ENCODE assay signal across 11 cellular contexts in genomic region chr21:39082656-39083376, GRCh38.
DNase-seq lines count a peak whose midpoint lies in the region; ATAC-seq, FAIRE-seq and TF ChIP-seq lines count a peak whose summit lies in the region.
"Had no signal": no experiment of that assay in that cellular context is flagged by ENCODE, and none has a peak within 500 bp of the region (broad histone marks: within the 10 kb centered on the region; RNA-seq: fewer than 3 reads in every experiment).

No MANE protein-coding gene starts in this region.

- POLR2A ChIA-PET in HEK293 (lab: Yijun Ruan, JAX): no interaction called here

- no peaks in the 10 kb centered on the region for H3K36me3 Mint-ChIP-seq in activated T-cell treated with anti-CD3 and anti-CD28 coated beads, Interleukin-2, amount 50 U/mL, for 72 hours (ENCODE audit: insufficient read depth in 2 of 2)

- no peaks in the 10 kb centered on the region for H3K4me1 Mint-ChIP-seq in activated T-cell treated with anti-CD3 and anti-CD28 coated beads, Interleukin-2, amount 50 U/mL, for 72 hours (ENCODE audit: low read depth)

- intact Hi-C loops in prostate gland (cut with DNase I): no loop called here

- TF ChIP-seq CTCF in HEK293 (tag by site-specific recombination; IDR thresholded peaks at IDR 0.05) (no peak), prostate gland (IDR thresholded peaks at IDR 0.05) (peak in 2 of 4 experiments; percentile 32 to 42), D721Med (IDR thresholded peaks at IDR 0.05; ENCODE audit: insufficient read depth, missing control alignments) (no peak)

- H3K4me3 Mint-ChIP-seq in activated T-cell treated with anti-CD3 and anti-CD28 coated beads, Interleukin-2, amount 50 U/mL, for 72 hours: no peak overlapping the region
- H3K4me3 Mint-ChIP-seq: activated naive CD4-positive, alpha-beta T cell treated with anti-CD3 and anti-CD28 coated beads for 36 hours had no signal

- H3K27ac Mint-ChIP-seq in activated T-cell treated with anti-CD3 and anti-CD28 coated beads, Interleukin-2, amount 50 U/mL, for 72 hours: no peak overlapping the region
- H3K27ac Mint-ChIP-seq: activated naive CD4-positive, alpha-beta T cell treated with anti-CD3 and anti-CD28 coated beads for 36 hours had no signal

- H3K4me1 ChIP-seq in HEK293 (ENCODE audit: control insufficient read depth, insufficient read depth, low read length): no peaks in the 10 kb centered on the region
- H3K4me1 ChIP-seq in esophagus (ENCODE audit: control insufficient read depth in 2 of 2, insufficient read depth in 2 of 2, low read length in 1 of 2): peaks cover 6 to 7% of the 10 kb centered on the region in 2 donors
- H3K4me1 ChIP-seq in prostate gland (replicated peaks): no peaks in the 10 kb centered on the region

- TF ChIP-seq POLR2A in prostate gland (IDR thresholded peaks at IDR 0.05): no peak

- H3K9me3 Mint-ChIP-seq in activated T-cell treated with anti-CD3 and anti-CD28 coated beads, Interleukin-2, amount 50 U/mL, for 72 hours: no peaks in the 10 kb centered on the region
- H3K9me3 Mint-ChIP-seq: activated naive CD4-positive, alpha-beta T cell treated with anti-CD3 and anti-CD28 coated beads for 36 hours had no signal

- H3K4me3 ChIP-seq in HEK293 (ENCODE audit: low read depth, low read length) (no peak overlapping the region), esophagus (ENCODE audit: low read depth in 1 of 2, low read length in 2 of 2) (no peak overlapping the region), prostate gland (no peak overlapping the region)

- WGBS in esophagus, 2 donors: 35 to 40% methylated on average over 24 of the region's 24 CpGs
- 35% methylated on average over 24 of the region's 24 CpGs for WGBS in prostate gland

- DNase-seq in NCI-H345 treated with DMSO at 0.1 percent for 48 hours (lab: John Stamatoyannopoulos, UW; ENCODE audit: unreplicated experiment) (peak; percentile 47), prostate gland (ENCODE audit: low spot score) (peak; percentile 67), OCI-M1 (lab: John Stamatoyannopoulos, UW) (no peak), D721Med (ENCODE audit: insufficient read length, low spot score) (no peak)
- no peak for DNase-seq in activated T-cell treated with anti-CD3 and anti-CD28 coated beads, Interleukin-2, amount 50 U/mL, for 72 hours
- DNase-seq: activated CD4-positive, CD25-positive, alpha-beta regulatory T cell treated with anti-CD3 and anti-CD28 coated beads, Interleukin-2, amount 50 U/mL, for 72 hours; activated naive CD4-positive, alpha-beta T cell treated with anti-CD3 and anti-CD28 coated beads for 36 hours; DND-41 had no signal

- no peak for ATAC-seq in activated T-cell treated with anti-CD3 and anti-CD28 coated beads, Interleukin-2, amount 50 U/mL, for 72 hours (replicated peaks in 1 of 2)
- no peak for ATAC-seq in GM18498 (IDR thresholded peaks at IDR 0.05; ENCODE audit: unreplicated experiment)

- H3K36me3 ChIP-seq in HEK293 (ENCODE audit: control insufficient read depth in 2 of 2, insufficient read depth in 1 of 2, low read length in 2 of 2) (no peaks in the 10 kb centered on the region), esophagus (ENCODE audit: control insufficient read depth in 2 of 2, insufficient read depth in 2 of 2, low read length in 1 of 2) (no peaks in the 10 kb centered on the region), prostate gland (no peaks in the 10 kb centered on the region)

- H3K9me3 ChIP-seq in HEK293 (ENCODE audit: control insufficient read depth, insufficient read depth, low read depth, low read length) (no peaks in the 10 kb centered on the region), esophagus (ENCODE audit: control insufficient read depth in 2 of 2, insufficient read depth in 1 of 2, low read depth in 1 of 2, low read length in 1 of 2) (no peaks in the 10 kb centered on the region), prostate gland (no peaks in the 10 kb centered on the region)

- H3K27ac ChIP-seq in HEK293 (ENCODE audit: extremely low read depth, low read depth, low read length): no peak overlapping the region
- H3K27ac ChIP-seq in esophagus (ENCODE audit: low read depth in 2 of 2, low read length in 1 of 2): peak overlapping the region; percentile 79 to 87
- H3K27ac ChIP-seq in prostate gland: peak overlapping the region; percentile 62 to 67

- CTCF ChIA-PET in HEK293 (lab: Yijun Ruan, JAX): interaction anchor here (0.6 to 2.3 kb wide), 3 partner anchors 13 to 359 kb away, joined by 3 to 6 read pairs (median 3); no protein-coding TSS in a partner anchor

- FAIRE-seq in D721Med (lab: Jason Lieb, UNC): no peak

- H3K27me3 Mint-ChIP-seq in activated T-cell treated with anti-CD3 and anti-CD28 coated beads, Interleukin-2, amount 50 U/mL, for 72 hours (ENCODE audit: low read depth): peaks cover 7% of the 10 kb centered on the region

- H3K27me3 ChIP-seq in esophagus (ENCODE audit: control insufficient read depth in 1 of 2, insufficient read depth in 2 of 2, low read length in 2 of 2) (no peaks in the 10 kb centered on the region), prostate gland (replicated peaks; ENCODE audit: insufficient read depth) (no peaks in the 10 kb centered on the region)

TF ChIP-seq in HEK293, 187 proteins besides CTCF, POLR2A, EP300 and RAD21:
- TF ChIP-seq WT1 (tag by site-specific recombination; IDR thresholded peaks at IDR 0.05) (peak; percentile 60; the same call in 1 of the 2 replicates), ZNF677 (tag by site-specific recombination; IDR thresholded peaks at IDR 0.05) (no peak)

Comparison
In these comparisons a context has a peak if more than half of its experiments do, and no peak if none do; other contexts are left out.
1. DNase-seq: peak in NCI-H345 treated with DMSO at 0.1 percent for 48 hours (single experiment) and prostate gland (single experiment); none in OCI-M1 (single experiment), D721Med (single experiment) and activated T-cell treated with anti-CD3 and anti-CD28 coated beads, Interleukin-2, amount 50 U/mL, for 72 hours (0 of 2).